Comparison of ENCODE assay signal across 1 cellular context in the genomic region with DNA sequence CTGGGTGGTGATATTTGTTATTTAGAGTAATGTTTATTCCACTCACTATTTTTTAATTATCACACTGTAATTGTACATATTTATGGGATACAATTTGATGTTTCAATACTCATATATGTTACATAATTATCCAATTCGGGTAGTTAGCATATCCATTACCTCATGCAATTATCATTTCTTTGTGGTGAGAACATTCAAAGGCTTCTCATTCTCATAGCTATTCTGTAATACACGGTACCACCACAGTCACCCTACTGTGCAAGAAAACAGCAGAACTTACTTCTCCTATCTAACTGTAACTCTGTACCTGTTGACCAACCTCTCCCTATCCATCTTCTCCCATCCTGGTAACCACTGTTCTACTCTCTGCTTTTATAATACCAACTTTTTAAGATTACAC.
TF ChIP-seq lines count a peak whose summit lies in the region.

No MANE protein-coding gene starts in this region.

TF ChIP-seq in HEK293, 187 proteins besides CTCF, POLR2A, EP300 and RAD21 (continued from another document):
- TF ChIP-seq, protein P1, sequence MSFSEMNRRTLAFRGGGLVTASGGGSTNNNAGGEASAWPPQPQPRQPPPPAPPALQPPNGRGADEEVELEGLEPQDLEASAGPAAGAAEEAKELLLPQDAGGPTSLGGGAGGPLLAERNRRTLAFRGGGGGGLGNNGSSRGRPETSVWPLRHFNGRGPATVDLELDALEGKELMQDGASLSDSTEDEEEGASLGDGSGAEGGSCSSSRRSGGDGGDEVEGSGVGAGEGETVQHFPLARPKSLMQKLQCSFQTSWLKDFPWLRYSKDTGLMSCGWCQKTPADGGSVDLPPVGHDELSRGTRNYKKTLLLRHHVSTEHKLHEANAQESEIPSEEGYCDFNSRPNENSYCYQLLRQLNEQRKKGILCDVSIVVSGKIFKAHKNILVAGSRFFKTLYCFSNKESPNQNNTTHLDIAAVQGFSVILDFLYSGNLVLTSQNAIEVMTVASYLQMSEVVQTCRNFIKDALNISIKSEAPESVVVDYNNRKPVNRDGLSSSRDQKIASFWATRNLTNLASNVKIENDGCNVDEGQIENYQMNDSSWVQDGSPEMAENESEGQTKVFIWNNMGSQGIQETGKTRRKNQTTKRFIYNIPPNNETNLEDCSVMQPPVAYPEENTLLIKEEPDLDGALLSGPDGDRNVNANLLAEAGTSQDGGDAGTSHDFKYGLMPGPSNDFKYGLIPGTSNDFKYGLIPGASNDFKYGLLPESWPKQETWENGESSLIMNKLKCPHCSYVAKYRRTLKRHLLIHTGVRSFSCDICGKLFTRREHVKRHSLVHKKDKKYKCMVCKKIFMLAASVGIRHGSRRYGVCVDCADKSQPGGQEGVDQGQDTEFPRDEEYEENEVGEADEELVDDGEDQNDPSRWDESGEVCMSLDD (tag by site-specific recombination; IDR thresholded peaks at IDR 0.05): no peak
- TF ChIP-seq ZBTB20 (tag by site-specific recombination; IDR thresholded peaks at IDR 0.05) (no peak), ZNF701 (tag by site-specific recombination; IDR thresholded peaks at IDR 0.05) (no peak), MEIS1 (CRISPR knock-in tag; IDR thresholded peaks at IDR 0.05; ENCODE audit: borderline replicate concordance) (no peak), ATF2 (tag by site-specific recombination; IDR thresholded peaks at IDR 0.05; ENCODE audit: low read depth) (peak; percentile 60; the same call in 1 of the 2 replicates), SP2 (tag by site-specific recombination; IDR thresholded peaks at IDR 0.05) (no peak), ZNF350 (tag by site-specific recombination; IDR thresholded peaks at IDR 0.05) (no peak), ZNF16 (tag by site-specific recombination; IDR thresholded peaks at IDR 0.05; ENCODE audit: low read depth) (no peak)
